In the genomic region with DNA sequence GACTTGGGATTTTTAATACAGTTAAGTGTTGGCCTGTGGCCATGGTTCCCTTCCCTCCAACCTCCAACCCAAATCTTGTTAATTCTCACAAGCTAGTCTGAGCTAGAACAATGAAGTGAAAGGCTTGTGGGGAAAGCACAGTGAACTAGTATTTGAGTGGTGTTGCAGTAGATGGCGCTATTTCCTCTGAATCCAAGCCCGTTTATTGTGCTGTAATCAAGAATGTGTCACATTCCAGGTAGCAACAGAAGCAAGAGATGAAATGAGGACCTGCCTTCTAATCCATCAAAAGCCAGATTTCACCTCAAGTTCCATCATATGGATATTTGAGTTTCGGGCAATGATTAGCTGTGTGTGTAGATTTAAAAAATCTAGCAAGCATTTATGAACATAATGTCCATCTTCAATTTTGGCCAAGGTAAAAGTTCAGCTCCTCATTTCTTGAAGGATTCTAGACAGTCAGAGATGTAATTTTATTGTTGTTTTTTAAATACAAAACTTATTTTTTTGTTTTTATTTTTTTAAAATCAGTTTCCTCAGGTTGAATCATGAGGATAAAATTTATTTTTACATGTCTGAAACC, we compare ENCODE assay signal across 9 cellular contexts.
DNase-seq lines count a peak whose midpoint lies in the region; ATAC-seq and TF ChIP-seq lines count a peak whose summit lies in the region.
"Had no signal": no experiment of that assay in that cellular context is flagged by ENCODE, and none has a peak within 500 bp of the region (broad histone marks: within the 10 kb centered on the region; RNA-seq: fewer than 3 reads in every experiment).

No MANE protein-coding gene starts in this region.

- no peak overlapping the region for H3K27ac ChIP-seq in right lobe of liver

- ATAC-seq in HG03342 (IDR thresholded peaks at IDR 0.05; ENCODE audit: unreplicated experiment) (peak; percentile 32), right lobe of liver (peak; percentile 83 to 92 (median 87)), GM18505 (IDR thresholded peaks at IDR 0.05; ENCODE audit: unreplicated experiment) (no peak), GM18517 (IDR thresholded peaks at IDR 0.05; ENCODE audit: unreplicated experiment) (no peak)
- ATAC-seq: naive thymus-derived CD4-positive, alpha-beta T cell had no signal

- TF ChIP-seq POLR2A in right lobe of liver (IDR thresholded peaks at IDR 0.05) = no peak
- no peak for TF ChIP-seq POLR2A in GM18505 (IDR thresholded peaks at IDR 0.05; ENCODE audit: borderline replicate concordance, extremely low read depth, insufficient read depth, insufficient read length)

- in situ Hi-C loops in T47D (cut with HindIII; ENCODE audit: low pct_unique_long_range_greater_than_20kb, low sequenced_read_pairs) = no loop called here

- H3K9me3 ChIP-seq in right lobe of liver = no peaks in the 10 kb centered on the region

- no peaks in the 10 kb centered on the region for H3K36me3 ChIP-seq in right lobe of liver

- no peaks in the 10 kb centered on the region for H3K27me3 ChIP-seq in right lobe of liver

- H3K4me3 ChIP-seq in right lobe of liver = no peak overlapping the region

- intact Hi-C loops in right lobe of liver (cut with DNase I) = no loop called here

- 17% methylated on average over 3 of the region's 3 CpGs for WGBS in right lobe of liver (ENCODE audit: insufficient coverage, low coverage, low lambda C conversion rate, missing lambda C conversion rate)

- peak; percentile 62 to 72 (median 62) for TF ChIP-seq CTCF in right lobe of liver (IDR thresholded peaks at IDR 0.05)

- H3K4me1 ChIP-seq in right lobe of liver = peaks cover 0 to 10% (median 4%) of the 10 kb centered on the region in 4 donors

- DNase-seq in EL (peak; percentile 20), NCI-H526 treated with DMSO at 0.1 percent for 48 hours (lab: John Stamatoyannopoulos, UW) (peak; percentile 78), T47D (ENCODE audit: low read depth in 1 of 2, low spot score in 1 of 2) (peak; percentile 35 to 84), right lobe of liver (no peak)
- no peak for DNase-seq in stimulated activated CD8-positive, alpha-beta memory T cell treated with anti-CD3 and anti-CD28 coated beads, Interleukin-4, amount 100 ng/mL, for 48 hours

Comparison
In these comparisons a context has a peak if more than half of its experiments do, and no peak if none do; other contexts are left out.
1. DNase-seq: peak in EL (single experiment), NCI-H526 treated with DMSO at 0.1 percent for 48 hours (single experiment) and T47D (2 of 2); none in right lobe of liver (0 of 3) and stimulated activated CD8-positive, alpha-beta memory T cell treated with anti-CD3 and anti-CD28 coated beads, Interleukin-4, amount 100 ng/mL, for 48 hours (single experiment).
2. ATAC-seq: peak in HG03342 (single experiment) and right lobe of liver (4 of 4); none in GM18505 (single experiment) and GM18517 (single experiment).